12 cellular contexts compared by ENCODE assay signal in genomic region chr11:44310456-44311272, GRCh38. TPM values are rescaled to one million over a fixed set of nuclear protein-coding genes. Genes with fewer than 3 reads are reported as not detected.
DNase-seq lines count a peak whose midpoint lies in the region; ATAC-seq, FAIRE-seq and TF ChIP-seq lines count a peak whose summit lies in the region.
"Had no signal": no experiment of that assay in that cellular context is flagged by ENCODE, and none has a peak within 500 bp of the region (broad histone marks: within the 10 kb centered on the region; RNA-seq: fewer than 3 reads in every experiment).

No MANE protein-coding gene starts in this region.

- no peak for ATAC-seq in activated CD4-positive, alpha-beta T cell treated with anti-CD3 and anti-CD28 coated beads for 36 hours
- no peak for ATAC-seq in left lobe of liver

- H3K27ac ChIP-seq in H1 (ENCODE audit: low read depth, low read length) = no peak overlapping the region
- H3K27ac ChIP-seq: BLaER1 treated with 17β-estradiol and CSF1 and Interleukin-3, amounts not matched to agents 10 nM and 100 nM; transverse colon had no signal

- no peak overlapping the region for H4K5ac ChIP-seq in H1 (ENCODE audit: insufficient read length, low read depth, low read length)

- H2AFZ ChIP-seq in H1 (ENCODE audit: low read length) = no peak overlapping the region

- peaks cover 90% of the 10 kb centered on the region for H3K27me3 Mint-ChIP-seq in activated CD4-positive, alpha-beta T cell treated with anti-CD3 and anti-CD28 coated beads, Interleukin-2, amount 10 ng/mL, durations not matched to agents 7 days and 5 days
- H3K27me3 Mint-ChIP-seq in activated CD4-positive, alpha-beta T cell treated with anti-CD3 and anti-CD28 coated beads for 36 hours = peaks cover 79% of the 10 kb centered on the region

- no peaks in the 10 kb centered on the region for H3K9me3 Mint-ChIP-seq in activated CD4-positive, alpha-beta T cell treated with anti-CD3 and anti-CD28 coated beads, Interleukin-2, amount 10 ng/mL, durations not matched to agents 7 days and 5 days
- H3K9me3 Mint-ChIP-seq in activated CD4-positive, alpha-beta T cell treated with anti-CD3 and anti-CD28 coated beads for 36 hours (ENCODE audit: low read depth) = no peaks in the 10 kb centered on the region

- H3K4me1 Mint-ChIP-seq in activated CD4-positive, alpha-beta T cell treated with anti-CD3 and anti-CD28 coated beads, Interleukin-2, amount 10 ng/mL, durations not matched to agents 7 days and 5 days = peaks cover 18% of the 10 kb centered on the region
- peaks cover 18% of the 10 kb centered on the region for H3K4me1 Mint-ChIP-seq in activated CD4-positive, alpha-beta T cell treated with anti-CD3 and anti-CD28 coated beads for 36 hours

- intact Hi-C loops in activated CD4-positive, alpha-beta T cell treated with anti-CD3 and anti-CD28 coated beads for 36 hours (cut with DNase I, micrococcal nuclease) = loop anchor here in 1 of 2 experiments (5.0 to 10.0 kb wide), 2 partner anchors 366 to 733 kb away; partner anchors contain the start of gene C11orf96

- no peak overlapping the region for H3K9ac ChIP-seq in H1 (replicated peaks in 1 of 4; ENCODE audit: extremely low read depth in 1 of 4, low read depth in 3 of 4, low read length in 3 of 4)
- H3K9ac ChIP-seq: BLaER1 treated with 17β-estradiol and CSF1 and Interleukin-3, amounts not matched to agents 10 nM and 100 nM had no signal

- H3K23ac ChIP-seq in H1 (ENCODE audit: insufficient read length) = no peak overlapping the region

- no peak overlapping the region for H2AK5ac ChIP-seq in H1 (ENCODE audit: low read depth, low read length)

- H3K4me3 ChIP-seq in H7 (ENCODE audit: insufficient read depth, low read depth, low read length) (no peak overlapping the region; the same call in 1 of the 2 replicates), H1 (ENCODE audit: extremely low read depth in 1 of 4, insufficient read depth in 2 of 4, low read depth in 3 of 4, low read length in 4 of 4) (peak overlapping the region in 3 of 4 experiments; percentile 19 to 59 (median 34); a peak in 4 of 8 replicates)

- TF ChIP-seq RAD21 in H1 (IDR thresholded peaks at IDR 0.05 in 1 of 2, conservative IDR thresholded peaks at IDR 0.05 in 1 of 2; ENCODE audit: low read depth in 2 of 2, low read length in 2 of 2) = no peak

- FAIRE-seq in H1 (lab: Jason Lieb, UNC) = no peak

- POLR2A ChIA-PET in activated CD4-positive, alpha-beta T cell treated with anti-CD3 and anti-CD28 coated beads, Interleukin-2, amount 10 ng/mL, durations not matched to agents 7 days and 5 days (lab: Charles Lee) = interaction anchor here (0.7 kb wide), 1 partner anchor 130 kb away, joined by 4 read pairs; no protein-coding TSS in a partner anchor
- POLR2A ChIA-PET in activated CD4-positive, alpha-beta T cell treated with anti-CD3 and anti-CD28 coated beads for 36 hours (lab: Charles Lee) = no interaction called here
- POLR2A ChIA-PET in H1 (lab: Charles Lee; ENCODE audit: partially characterized antibody) = interaction anchor here (0.7 to 0.8 kb wide), 2 partner anchors 12 to 415 kb away, joined by 3 read pairs; no protein-coding TSS in a partner anchor

- H3K4me2 ChIP-seq in H1 (ENCODE audit: insufficient read depth in 1 of 2, low read depth in 2 of 2, low read length in 2 of 2) = peak overlapping the region; percentile 69 to 96

- H3K27me3 ChIP-seq in H7 (ENCODE audit: control insufficient read depth, insufficient read depth, low read length) (peaks cover 100% of the 10 kb centered on the region), H1 (replicated peaks in 1 of 4; ENCODE audit: control insufficient read depth in 3 of 4, extremely low read depth in 1 of 4, insufficient read depth in 3 of 4, low read length in 3 of 4) (peaks cover 98 to 100% (median 99%) of the 10 kb centered on the region in 4 experiments)

- CTCF ChIA-PET in activated CD4-positive, alpha-beta T cell treated with anti-CD3 and anti-CD28 coated beads, Interleukin-2, amount 10 ng/mL, durations not matched to agents 7 days and 5 days (lab: Charles Lee) = no interaction called here
- CTCF ChIA-PET in activated CD4-positive, alpha-beta T cell treated with anti-CD3 and anti-CD28 coated beads for 36 hours (lab: Charles Lee) = interaction anchor here (0.6 kb wide), 1 partner anchor 286 kb away, joined by 3 read pairs; no protein-coding TSS in a partner anchor
- CTCF ChIA-PET in H1 (lab: Charles Lee; ENCODE audit: partially characterized antibody) = interaction anchor here (1.0 to 1.5 kb wide), 4 partner anchors 21 to 248 kb away, joined by 3 to 6 read pairs (median 4); no protein-coding TSS in a partner anchor

- H3K14ac ChIP-seq in H1 (ENCODE audit: insufficient read length) = no peak overlapping the region

- H3K79me2 ChIP-seq in H1 (ENCODE audit: control insufficient read depth in 1 of 2, insufficient read depth in 2 of 2, low read length in 2 of 2) = no peaks in the 10 kb centered on the region

- no peak overlapping the region for H2BK120ac ChIP-seq in H1 (replicated peaks; ENCODE audit: low read depth, low read length)

- H2BK20ac ChIP-seq in H1 (ENCODE audit: low read length) = no peak overlapping the region

- no peaks in the 10 kb centered on the region for H3K36me3 ChIP-seq in H7 (replicated peaks; ENCODE audit: control insufficient read depth, insufficient read depth, low read length)
- H3K36me3 ChIP-seq in H1 (ENCODE audit: control insufficient read depth in 2 of 4, insufficient read depth in 4 of 4, low read length in 3 of 4) = no peaks in the 10 kb centered on the region
- H3K36me3 ChIP-seq: BLaER1 treated with 17β-estradiol and CSF1 and Interleukin-3, amounts not matched to agents 10 nM and 100 nM; transverse colon had no signal

- H2BK5ac ChIP-seq in H1 (ENCODE audit: low read depth, low read length) = no peak overlapping the region

- no peak for TF ChIP-seq EP300 in H1 (IDR thresholded peaks at IDR 0.05; ENCODE audit: borderline replicate concordance in 1 of 2, low read depth in 2 of 2, low read length in 2 of 2)

- peaks cover 3 to 24% (median 14%) of the 10 kb centered on the region in 4 experiments for H3K4me1 ChIP-seq in H1 (replicated peaks in 1 of 4; ENCODE audit: control insufficient read depth in 3 of 4, insufficient read depth in 4 of 4, low read length in 3 of 4)

- H4K20me1 ChIP-seq in H1 (replicated peaks in 1 of 2; ENCODE audit: control insufficient read depth in 1 of 2, insufficient read depth in 2 of 2, low read length in 2 of 2) = peaks cover 24 to 43% of the 10 kb centered on the region in 2 experiments

- H2BK12ac ChIP-seq in H1 (ENCODE audit: low read depth, low read length) = peak overlapping the region; percentile 60; the same call in 1 of the 2 replicates

- H4K8ac ChIP-seq in H1 (ENCODE audit: extremely low read depth, insufficient read depth, low read length) = no peak overlapping the region

- DNase-seq in activated CD4-positive, alpha-beta T cell treated with anti-CD3 and anti-CD28 coated beads, Interleukin-2, amount 10 ng/mL, durations not matched to agents 7 days and 5 days = no peak
- no peak for DNase-seq in activated CD4-positive, alpha-beta T cell treated with anti-CD3 and anti-CD28 coated beads for 36 hours
- DNase-seq in H7 = peak; percentile 85
- DNase-seq in H1 (ENCODE audit: low read depth in 1 of 2, low spot score in 2 of 2) = peak in 1 of 2 experiments; percentile 71
- peak; percentile 72 for DNase-seq in retina
- DNase-seq in NCI-H2029 (lab: John Stamatoyannopoulos, UW) = no peak
- no peak for DNase-seq in left lobe of liver (ENCODE audit: low spot score)
- no peak for DNase-seq in central memory CD4-positive, alpha-beta T cell
- DNase-seq: activated CD4-positive, CD25-positive, alpha-beta regulatory T cell treated with anti-CD3 and anti-CD28 coated beads, Interleukin-2, amount 50 U/mL, for 72 hours; transverse colon had no signal

- no peak overlapping the region for H3K4ac ChIP-seq in H1 (replicated peaks; ENCODE audit: insufficient read length, low read depth, low read length)

- H2BK15ac ChIP-seq in H1 (ENCODE audit: low read length) = no peak overlapping the region

- no peaks in the 10 kb centered on the region for H3K79me1 ChIP-seq in H1 (ENCODE audit: low read depth, low read length)

- peaks cover 7% of the 10 kb centered on the region; the same call in 1 of the 2 replicates for H3K23me2 ChIP-seq in H1 (ENCODE audit: low read depth, low read length)

- 3% methylated on average over 42 of the region's 49 CpGs; no CpG with 5 or more reads in 1 of the 2 experiments for WGBS in H1 (ENCODE audit: extremely low coverage in 1 of 2, insufficient coverage in 1 of 2, insufficient read length in 1 of 2, insufficient replicate concordance in 2 of 2, low coverage in 1 of 2, low lambda C conversion rate in 2 of 2, missing lambda C conversion rate in 1 of 2), 2 experiments

- no peak for TF ChIP-seq CTCF in H1 (IDR thresholded peaks at IDR 0.05; ENCODE audit: control extremely low read depth in 1 of 3, insufficient read depth in 1 of 3, low read depth in 1 of 3, low read length in 3 of 3)

- no peaks in the 10 kb centered on the region for H3K36me3 Mint-ChIP-seq in activated CD4-positive, alpha-beta T cell treated with anti-CD3 and anti-CD28 coated beads, Interleukin-2, amount 10 ng/mL, durations not matched to agents 7 days and 5 days (ENCODE audit: low read depth)
- no peaks in the 10 kb centered on the region for H3K36me3 Mint-ChIP-seq in activated CD4-positive, alpha-beta T cell treated with anti-CD3 and anti-CD28 coated beads for 36 hours (ENCODE audit: low read depth)

- H3K9me3 ChIP-seq in H1 (ENCODE audit: insufficient read depth in 2 of 2, low read depth in 1 of 2, low read length in 1 of 2) = no peaks in the 10 kb centered on the region
- H3K9me3 ChIP-seq: transverse colon had no signal

- peak overlapping the region; percentile 32 for H3K27ac Mint-ChIP-seq in activated CD4-positive, alpha-beta T cell treated with anti-CD3 and anti-CD28 coated beads, Interleukin-2, amount 10 ng/mL, durations not matched to agents 7 days and 5 days
- H3K27ac Mint-ChIP-seq in activated CD4-positive, alpha-beta T cell treated with anti-CD3 and anti-CD28 coated beads for 36 hours = no peak overlapping the region

- no peak overlapping the region for H3K18ac ChIP-seq in H1 (ENCODE audit: extremely low read depth, low read length)

- H4K91ac ChIP-seq in H1 (replicated peaks; ENCODE audit: insufficient read length, low read length) = no peak overlapping the region

- no peak overlapping the region for H3K4me3 Mint-ChIP-seq in activated CD4-positive, alpha-beta T cell treated with anti-CD3 and anti-CD28 coated beads, Interleukin-2, amount 10 ng/mL, durations not matched to agents 7 days and 5 days
- H3K4me3 Mint-ChIP-seq in activated CD4-positive, alpha-beta T cell treated with anti-CD3 and anti-CD28 coated beads for 36 hours = no peak overlapping the region

- H3K56ac ChIP-seq in H1 (replicated peaks; ENCODE audit: insufficient read length, low read depth, low read length) = no peak overlapping the region

- TF ChIP-seq POLR2A in H1 (IDR thresholded peaks at IDR 0.05; ENCODE audit: control extremely low read depth in 1 of 2, low read depth in 2 of 2, low read length in 2 of 2) = no peak

RNA-seq across cellular contexts. Expression of gene ALX4, which starts 0.7 kb away (rescaled TPM):
- not detected for total RNA-seq in activated CD4-positive, alpha-beta T cell treated with anti-CD3 and anti-CD28 coated beads, Interleukin-2, amount 10 ng/mL, durations not matched to agents 7 days and 5 days
- not detected for total RNA-seq in activated CD4-positive, alpha-beta T cell treated with anti-CD3 and anti-CD28 coated beads for 36 hours
- not detected in 2 replicates for total RNA-seq in H7 (2014; rRNA removed; shearing (Covaris generic))
- not detected in 2 replicates for total RNA-seq in H1 (2021; fragmentation: NEBNext Ultra II Directional; extraction: Animal tissue kit (Norgen Biotek cat#: 25700))
- not detected in 2 replicates for polyA plus RNA-seq in H1 (2011; rRNA removed)
- not detected for polyA plus RNA-seq in H1 (2011; cell fraction: cytosol; rRNA removed)
- not detected for polyA plus RNA-seq in H1 (2011; cell fraction: nucleus; rRNA removed)
- 0.05 to 0.06 TPM in 2 of 4 replicates, not detected in the others for polyA plus RNA-seq in H1 (2012, experiment 1 of 2)
- polyA plus RNA-seq in H1 (2012, experiment 2 of 2) = not detected
- polyA plus RNA-seq in H1 (2013, experiment 1 of 2) = not detected
- not detected for polyA plus RNA-seq in H1 (2013, experiment 2 of 2)
- not detected in 2 replicates for polyA minus RNA-seq in H1 (2011; rRNA and poly(A)+ RNA removed)
- polyA minus RNA-seq in H1 (2011; cell fraction: cytosol; rRNA and poly(A)+ RNA removed) = not detected
- not detected for polyA minus RNA-seq in H1 (2011; cell fraction: nucleus; rRNA and poly(A)+ RNA removed)
- total RNA-seq in left lobe of liver = not detected
- total RNA-seq: transverse colon had no signal
- polyA plus RNA-seq: mammary epithelial cell had no signal

Comparison
In these comparisons a context has a peak if more than half of its experiments do, and no peak if none do; other contexts are left out.
1. DNase-seq: peak in H7 (single experiment) and retina (single experiment); none in activated CD4-positive, alpha-beta T cell treated with anti-CD3 and anti-CD28 coated beads, Interleukin-2, amount 10 ng/mL, durations not matched to agents 7 days and 5 days (single experiment), activated CD4-positive, alpha-beta T cell treated with anti-CD3 and anti-CD28 coated beads for 36 hours (single experiment), NCI-H2029 (single experiment), left lobe of liver (single experiment) and central memory CD4-positive, alpha-beta T cell (single experiment).